Comparison of ENCODE assay signal across 9 cellular contexts in genomic region chr12:106205208-106206069, GRCh38. TPM values are rescaled to one million over a fixed set of nuclear protein-coding genes. Genes with fewer than 3 reads are reported as not detected.
DNase-seq lines count a peak whose midpoint lies in the region; ATAC-seq and TF ChIP-seq lines count a peak whose summit lies in the region.
"Had no signal": no experiment of that assay in that cellular context is flagged by ENCODE, and none has a peak within 500 bp of the region (broad histone marks: within the 10 kb centered on the region; RNA-seq: fewer than 3 reads in every experiment).

No MANE protein-coding gene starts in this region.

- TF ChIP-seq CTCF in GM12865 (IDR thresholded peaks at IDR 0.05; ENCODE audit: insufficient read depth, low read depth, low read length, missing control alignments): no peak
- TF ChIP-seq CTCF in epithelial cell of esophagus (IDR thresholded peaks at IDR 0.05; ENCODE audit: insufficient read depth, low read depth, low read length, missing control alignments): no peak
- peak; percentile 60 for TF ChIP-seq CTCF in psoas muscle (IDR thresholded peaks at IDR 0.05)

- H3K36me3 Mint-ChIP-seq in activated CD4-positive, alpha-beta T cell treated with anti-CD3 and anti-CD28 coated beads for 36 hours (ENCODE audit: low read depth): no peaks in the 10 kb centered on the region

- no peak overlapping the region for H3K27ac Mint-ChIP-seq in activated CD4-positive, alpha-beta T cell treated with anti-CD3 and anti-CD28 coated beads for 36 hours

- peak overlapping the region; percentile 23 for H3K27ac ChIP-seq in psoas muscle

- H3K36me3 ChIP-seq in psoas muscle (ENCODE audit: insufficient read depth in 1 of 2, low read depth in 1 of 2): no peaks in the 10 kb centered on the region

- H3K4me3 ChIP-seq in GM12865 (ENCODE audit: low read depth, low read length) (no peak overlapping the region), epithelial cell of esophagus (ENCODE audit: low read length) (no peak overlapping the region), psoas muscle (no peak overlapping the region)

- no peaks in the 10 kb centered on the region for H3K27me3 ChIP-seq in psoas muscle (ENCODE audit: insufficient read depth in 3 of 3, low read length in 2 of 3)

- no peak overlapping the region for H3K4me3 Mint-ChIP-seq in activated CD4-positive, alpha-beta T cell treated with anti-CD3 and anti-CD28 coated beads for 36 hours

- H3K27me3 Mint-ChIP-seq in activated CD4-positive, alpha-beta T cell treated with anti-CD3 and anti-CD28 coated beads for 36 hours: peaks cover 16% of the 10 kb centered on the region

- CTCF ChIA-PET in activated CD4-positive, alpha-beta T cell treated with anti-CD3 and anti-CD28 coated beads for 36 hours (lab: Charles Lee): no interaction called here

- 13 to 33% (median 17%) methylated on average over 6 of the region's 6 CpGs for WGBS in psoas muscle, 3 donors

- peaks cover 22% of the 10 kb centered on the region for H3K4me1 ChIP-seq in psoas muscle

- ATAC-seq in psoas muscle (peak; percentile 99 to 100 (median 99)), GM21737 (IDR thresholded peaks at IDR 0.05; ENCODE audit: unreplicated experiment) (no peak)
- no peak for ATAC-seq in activated CD4-positive, alpha-beta T cell treated with anti-CD3 and anti-CD28 coated beads for 36 hours

- H3K9me3 Mint-ChIP-seq in activated CD4-positive, alpha-beta T cell treated with anti-CD3 and anti-CD28 coated beads for 36 hours (ENCODE audit: low read depth): no peaks in the 10 kb centered on the region

- H3K9me3 ChIP-seq in psoas muscle: no peaks in the 10 kb centered on the region

- intact Hi-C loops in psoas muscle (cut with DNase I): loop anchor here (5.0 to 10.0 kb wide), 2 partner anchors 501 to 783 kb away; no protein-coding TSS in a partner anchor
- intact Hi-C loops in activated CD4-positive, alpha-beta T cell treated with anti-CD3 and anti-CD28 coated beads for 36 hours (cut with DNase I, micrococcal nuclease): no loop called here

- H3K4me1 Mint-ChIP-seq in activated CD4-positive, alpha-beta T cell treated with anti-CD3 and anti-CD28 coated beads for 36 hours: no peaks in the 10 kb centered on the region

- POLR2A ChIA-PET in activated CD4-positive, alpha-beta T cell treated with anti-CD3 and anti-CD28 coated beads for 36 hours (lab: Charles Lee): no interaction called here

- DNase-seq in GM12865 (ENCODE audit: low read depth) (peak; percentile 8), NCI-H460 (ENCODE audit: extremely low read depth, low read depth) (peak; percentile 24), epithelial cell of esophagus (ENCODE audit: low read depth) (peak; percentile 43), psoas muscle (peak; percentile 59 to 88), cortex of kidney (lab: John Stamatoyannopoulos, UW) (no peak)
- no peak for DNase-seq in activated CD4-positive, alpha-beta T cell treated with anti-CD3 and anti-CD28 coated beads for 36 hours
- DNase-seq: activated T-cell treated with anti-CD3 and anti-CD28 coated beads, Interleukin-2, amount 50 U/mL, for 48 hours; stimulated activated CD4-positive, alpha-beta T cell treated with anti-CD3 and anti-CD28 coated beads, Interleukin-4, amount 100 ng/mL, for 4 hours had no signal

RNA-seq across cellular contexts. Expression of gene CKAP4, which starts 42.4 kb away (rescaled TPM):
- total RNA-seq in NCI-H460 (2014; rRNA removed; shearing (Covaris generic)): 94.6 and 99.3 TPM in 2 replicates
- 168 and 202 TPM in 2 replicates for polyA plus RNA-seq in NCI-H460 (2014; cell fraction: nucleus; rRNA removed)
- 10 to 100 TPM; 14.2 to 24.4 (median 19.7) TPM for total RNA-seq in psoas muscle
- 10 to 100 TPM in 1 of 3 donors, 1 to 10 TPM in 2; 7.6 to 14.7 (median 8.0) TPM for polyA plus RNA-seq in psoas muscle
- 10 to 100 TPM; 13.7 to 15.6 TPM for total RNA-seq in activated CD4-positive, alpha-beta T cell treated with anti-CD3 and anti-CD28 coated beads for 36 hours

Comparison
In these comparisons a context has a peak if more than half of its experiments do, and no peak if none do; other contexts are left out.
1. DNase-seq: peak in GM12865 (single experiment), NCI-H460 (single experiment), epithelial cell of esophagus (single experiment) and psoas muscle (2 of 2); none in cortex of kidney (single experiment) and activated CD4-positive, alpha-beta T cell treated with anti-CD3 and anti-CD28 coated beads for 36 hours (single experiment).
2. ATAC-seq: peak in psoas muscle (4 of 4); none in activated CD4-positive, alpha-beta T cell treated with anti-CD3 and anti-CD28 coated beads for 36 hours (single experiment) and GM21737 (single experiment).
3. intact Hi-C loops: an anchor here in psoas muscle (5.0 to 10.0 kb wide); none called in activated CD4-positive, alpha-beta T cell treated with anti-CD3 and anti-CD28 coated beads for 36 hours.